ENCODE assay signal across 9 cellular contexts in genomic region chr15:96223939-96224338, GRCh38.
"Had no signal": no experiment of that assay in that cellular context is flagged by ENCODE, and none has a peak within 500 bp of the region (broad histone marks: within the 10 kb centered on the region; RNA-seq: fewer than 3 reads in every experiment).

No MANE protein-coding gene starts in this region.

- ATAC-seq: K562 had no signal

- H3K27ac ChIP-seq: GM23248 had no signal

- FAIRE-seq: H1, H54, HTR-8/SVneo, K562 had no signal

- H3K4me3 Mint-ChIP-seq: H9 had no signal

- H3K27ac Mint-ChIP-seq: H9 had no signal

- H2AFZ ChIP-seq: GM23248 had no signal

- H3K4me3 ChIP-seq: GM23248, K562 had no signal

- DNase-seq: GM23248, H9, HCEC 1CT, IMR-90, KG1 had no signal

- H3K9me3 Mint-ChIP-seq: H9 had no signal
